Comparison of ENCODE assay signal across 11 cellular contexts in genomic region chr19:4061683-4062575, GRCh38. TPM values are rescaled to one million over a fixed set of nuclear protein-coding genes. Genes with fewer than 3 reads are reported as not detected.
DNase-seq lines count a peak whose midpoint lies in the region; TF ChIP-seq lines count a peak whose summit lies in the region.
"Had no signal": no experiment of that assay in that cellular context is flagged by ENCODE, and none has a peak within 500 bp of the region (broad histone marks: within the 10 kb centered on the region; RNA-seq: fewer than 3 reads in every experiment).

No MANE protein-coding gene starts in this region.

- peak overlapping the region; percentile 71 to 100 (median 96); a peak in 20 of 22 replicates for H3K9ac ChIP-seq in BLaER1 treated with 17β-estradiol and CSF1 and Interleukin-3, amounts not matched to agents 10 nM and 100 nM

- peak overlapping the region; percentile 72 for H3K4me3 Mint-ChIP-seq in neural crest cell

- peaks cover 16 to 78% (median 62%) of the 10 kb centered on the region in 11 experiments; a peak in 21 of 22 replicates for H3K36me3 ChIP-seq in BLaER1 treated with 17β-estradiol and CSF1 and Interleukin-3, amounts not matched to agents 10 nM and 100 nM
- peaks cover 3% of the 10 kb centered on the region for H3K36me3 ChIP-seq in A673 (ENCODE audit: insufficient read depth, low read length, poor library complexity, severe bottlenecking)
- H3K36me3 ChIP-seq: cardiac muscle cell had no signal

- peak overlapping the region; percentile 93 to 100 (median 99) for H3K4me2 ChIP-seq in BLaER1 treated with 17β-estradiol and CSF1 and Interleukin-3, amounts not matched to agents 10 nM and 100 nM

- POLR2A ChIA-PET in A673 (lab: Charles Lee; ENCODE audit: low non-redundant PET) = no interaction called here

- BruUV-seq in A673 (replicated peaks; lab: Mats Ljungman, UMichigan) = no TSS peak

- H4K20me1 ChIP-seq in BLaER1 treated with 17β-estradiol and CSF1 and Interleukin-3, amounts not matched to agents 10 nM and 100 nM = peaks cover 81 to 83% (median 82%) of the 10 kb centered on the region in 11 experiments

- H3K4me1 ChIP-seq in BLaER1 treated with 17β-estradiol and CSF1 and Interleukin-3, amounts not matched to agents 10 nM and 100 nM = peaks cover 64 to 74% (median 68%) of the 10 kb centered on the region in 10 experiments
- H3K4me1 ChIP-seq in A673 (ENCODE audit: insufficient read depth, low read length, poor library complexity, severe bottlenecking) = peaks cover 7% of the 10 kb centered on the region

- H3K4me3 ChIP-seq in BLaER1 treated with 17β-estradiol and CSF1 and Interleukin-3, amounts not matched to agents 10 nM and 100 nM = peak overlapping the region in 5 of 10 experiments; percentile 8 to 99 (median 96); a peak in 8 of 20 replicates
- H3K4me3 ChIP-seq in coronary artery (peak overlapping the region; percentile 100), A673 (ENCODE audit: low read depth, low read length, poor library complexity, severe bottlenecking) (no peak overlapping the region)
- H3K4me3 ChIP-seq: cardiac muscle cell had no signal

- DNase-seq in NCI-H2029 treated with DMSO at 0.1 percent for 48 hours (lab: John Stamatoyannopoulos, UW) (peak; percentile 61), coronary artery (ENCODE audit: low spot score) (peak; percentile 75), neural crest cell (ENCODE audit: low read depth, low spot score) (no peak), SHP77 (lab: John Stamatoyannopoulos, UW) (no peak), A673 (ENCODE audit: low spot score) (no peak), NCI-H226 (no peak)
- no peak for DNase-seq in stimulated activated CD4-positive, alpha-beta T cell treated with anti-CD3 and anti-CD28 coated beads, Interleukin-2, amount 100 ng/mL, for 24 hours
- DNase-seq: NCI-H1436; stimulated activated CD4-positive, alpha-beta T cell treated with anti-CD3 and anti-CD28 coated beads, Interleukin-4, amount 100 ng/mL, for 1 hour had no signal

- no peaks in the 10 kb centered on the region for H3K9me3 Mint-ChIP-seq in neural crest cell

- peaks cover 3% of the 10 kb centered on the region for H3K27me3 Mint-ChIP-seq in neural crest cell (ENCODE audit: low read depth)

- no peak overlapping the region for H3K27ac Mint-ChIP-seq in neural crest cell (ENCODE audit: unreplicated experiment)

- H3K27ac ChIP-seq in BLaER1 treated with 17β-estradiol and CSF1 and Interleukin-3, amounts not matched to agents 10 nM and 100 nM = peak overlapping the region; percentile 71 to 97 (median 88); a peak in 21 of 22 replicates
- H3K27ac ChIP-seq in coronary artery (peak overlapping the region; percentile 95 to 99), A673 (ENCODE audit: low read depth, low read length, poor library complexity, severe bottlenecking) (no peak overlapping the region)
- H3K27ac ChIP-seq: cardiac muscle cell had no signal

- peaks cover 6% of the 10 kb centered on the region for H3K4me1 Mint-ChIP-seq in neural crest cell

- intact Hi-C loops in A673 (cut with micrococcal nuclease; ENCODE audit: unreplicated experiment) = no loop called here

- H3K27me3 ChIP-seq in BLaER1 treated with 17β-estradiol and CSF1 and Interleukin-3, amounts not matched to agents 10 nM and 100 nM = no peaks in the 10 kb centered on the region
- no peaks in the 10 kb centered on the region for H3K27me3 ChIP-seq in A673 (replicated peaks; ENCODE audit: insufficient read depth, low read depth, low read length, poor library complexity)
- H3K27me3 ChIP-seq: cardiac muscle cell had no signal

- no peaks in the 10 kb centered on the region for H3K36me3 Mint-ChIP-seq in neural crest cell (ENCODE audit: low read depth)

- CTCF ChIA-PET in A673 (lab: Charles Lee) = no interaction called here

- no peak for TF ChIP-seq CTCF in coronary artery (IDR thresholded peaks at IDR 0.05)
- TF ChIP-seq CTCF in neural crest cell (conservative IDR thresholded peaks at IDR 0.05) = no peak
- no peak for TF ChIP-seq CTCF in A673 (conservative IDR thresholded peaks at IDR 0.05; ENCODE audit: low read depth, low read length)

- H3K9me3 ChIP-seq in BLaER1 treated with 17β-estradiol and CSF1 and Interleukin-3, amounts not matched to agents 10 nM and 100 nM (replicated peaks in 1 of 11) = no peaks in the 10 kb centered on the region
- no peaks in the 10 kb centered on the region for H3K9me3 ChIP-seq in A673 (ENCODE audit: low read depth, low read length, poor library complexity, severe bottlenecking)

RNA-seq across cellular contexts. Expression of gene ZBTB7A, which starts 4.8 kb away (rescaled TPM):
- total RNA-seq in neural crest cell = 15.2 and 15.7 TPM in 2 replicates
- 25.1 and 25.9 TPM in 2 replicates for total RNA-seq in A673 (2021)

RNA-seq across cellular contexts. Expression of gene PIAS4, which starts 54.4 kb away (rescaled TPM):
- 49.6 and 58.8 TPM in 2 replicates for total RNA-seq in neural crest cell
- total RNA-seq in A673 (2021) = 48.1 and 59.1 TPM in 2 replicates

Comparison
In these comparisons a context has a peak if more than half of its experiments do, and no peak if none do; other contexts are left out.
1. DNase-seq: peak in NCI-H2029 treated with DMSO at 0.1 percent for 48 hours (single experiment) and coronary artery (single experiment); none in neural crest cell (single experiment), SHP77 (0 of 2), stimulated activated CD4-positive, alpha-beta T cell treated with anti-CD3 and anti-CD28 coated beads, Interleukin-2, amount 100 ng/mL, for 24 hours (0 of 2), A673 (single experiment) and NCI-H226 (single experiment).